ENCODE assay signal across 25 cellular contexts in the genomic region with DNA sequence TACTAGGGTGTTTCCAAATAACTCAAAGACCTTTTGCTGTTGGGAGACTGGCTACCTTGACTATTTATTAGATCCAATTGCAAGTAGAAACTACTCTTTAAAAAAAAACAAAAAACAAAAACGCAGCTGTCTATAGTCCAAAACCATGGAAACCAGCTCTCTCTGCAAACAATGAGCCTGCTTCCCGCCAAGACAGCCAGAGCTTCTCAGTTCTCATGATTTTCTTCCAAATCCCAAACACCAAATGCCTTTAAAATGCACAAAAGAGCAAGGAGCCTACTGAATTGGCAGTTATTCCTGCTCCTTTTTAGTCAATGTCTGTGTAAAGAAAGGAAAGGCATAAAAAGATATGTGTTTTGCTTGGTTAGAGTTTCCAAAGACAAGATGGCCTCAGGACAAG.
A peak's percentile ranks its signal among the peaks of the same experiment; 100 is the strongest.
DNase-seq lines count a peak whose midpoint lies in the region; ATAC-seq lines count a peak whose summit lies in the region.
"Had no signal": no experiment of that assay in that cellular context is flagged by ENCODE, and none has a peak within 500 bp of the region (broad histone marks: within the 10 kb centered on the region; RNA-seq: fewer than 3 reads in every experiment).

No MANE protein-coding gene starts in this region.

- ATAC-seq in HG03095 (IDR thresholded peaks at IDR 0.05; ENCODE audit: unreplicated experiment) (no peak), HG03097 (IDR thresholded peaks at IDR 0.05; ENCODE audit: low FRiP score, unreplicated experiment) (no peak)
- ATAC-seq: activated T-cell treated with anti-CD3 and anti-CD28 coated beads, Interleukin-2, amount 50 U/mL, for 4 hours; Panc1 had no signal

- DNase-seq in M059J (ENCODE audit: low read depth) (peak; percentile 20), cerebellum (ENCODE audit: low spot score) (peak; percentile 3), hippocampal formation (lab: John Stamatoyannopoulos, UW) (peak; percentile 11 to 58), pons (ENCODE audit: low spot score) (peak; percentile 68), NCI-H1417 treated with DMSO at 0.1 percent for 48 hours (lab: John Stamatoyannopoulos, UW) (no peak), AG20443 (ENCODE audit: low spot score) (no peak)
- DNase-seq: ACHN; activated naive CD4-positive, alpha-beta T cell; activated T-cell treated with anti-CD3 and anti-CD28 coated beads, Interleukin-2, amount 50 U/mL, for 4 hours; COR-L47; DMS79; effector CD8-positive, alpha-beta T cell; GF-D8; heart right ventricle; left cardiac atrium; mesenchymal stem cell; NCI-H1694 treated with DMSO at 0.1 percent for 48 hours; NCI-H2171 treated with DMSO at 0.1 percent for 48 hours; NCI-H524; ovary; right cardiac atrium; stimulated activated CD4-positive, alpha-beta T cell treated with anti-CD3 and anti-CD28 coated beads, Interleukin-2, amount 100 ng/mL, for 48 hours had no signal

Comparison
In these comparisons a context has a peak if more than half of its experiments do, and no peak if none do; other contexts are left out.
1. DNase-seq: peak in M059J (single experiment), cerebellum (single experiment), hippocampal formation (2 of 2) and pons (single experiment); none in NCI-H1417 treated with DMSO at 0.1 percent for 48 hours (single experiment) and AG20443 (single experiment).